Comparison of ENCODE assay signal across 8 cellular contexts in the genomic region with DNA sequence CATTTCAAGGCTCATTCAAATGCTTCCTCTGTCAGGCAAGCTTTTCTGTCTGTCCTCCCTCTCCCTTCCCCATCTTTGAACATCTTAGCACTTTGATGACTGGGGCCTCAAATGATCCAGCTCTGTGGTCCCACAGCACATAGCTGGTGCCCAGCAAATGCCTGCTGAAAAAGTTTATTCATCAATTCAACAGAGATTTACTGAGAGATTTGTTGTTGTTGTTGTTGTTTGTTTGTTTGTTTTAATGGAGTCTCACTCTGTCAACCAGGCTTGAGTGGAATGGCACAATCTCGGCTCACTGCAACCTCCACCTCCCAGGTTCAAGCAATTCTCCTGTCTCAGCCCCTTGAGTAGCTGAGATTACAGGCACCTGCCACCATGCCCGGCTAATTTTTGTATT. TPM values are rescaled to one million over a fixed set of nuclear protein-coding genes. Genes with fewer than 3 reads are reported as not detected.
"Had no signal": no experiment of that assay in that cellular context is flagged by ENCODE, and none has a peak within 500 bp of the region (broad histone marks: within the 10 kb centered on the region; RNA-seq: fewer than 3 reads in every experiment).

No MANE protein-coding gene starts in this region.

- H3K4me3 Mint-ChIP-seq: GM23338, H9, HFFc6, IgD-negative memory B cell had no signal

- H3K4me2 ChIP-seq: GM23338 had no signal

- DNase-seq: H9, HCEC 1CT, HFFc6, KBM-7 had no signal

- H2AFZ ChIP-seq: GM23338 had no signal

- ATAC-seq: GM23338, HepG2 had no signal

- H3K4me3 ChIP-seq: GM23338 had no signal

- H3K27ac ChIP-seq: HL-60 had no signal

- H3K27ac Mint-ChIP-seq: GM23338, HFFc6, IgD-negative memory B cell had no signal

RNA-seq across cellular contexts. Expression of gene PRDM12, which starts 23.2 kb away (rescaled TPM):
- total RNA-seq: GM23338, H9 had no signal
- polyA plus RNA-seq: IgD-negative memory B cell had no signal
